Comparison of ENCODE assay signal across 27 cellular contexts in genomic region chr5:174314261-174314660, GRCh38.
"Had no signal": no experiment of that assay in that cellular context is flagged by ENCODE, and none has a peak within 500 bp of the region (broad histone marks: within the 10 kb centered on the region; RNA-seq: fewer than 3 reads in every experiment).

No MANE protein-coding gene starts in this region.

- H3K27ac Mint-ChIP-seq: dendritic cell treated with granulocyte-macrophage colony-stimulating factor and Interleukin-4, amounts not matched to agents 40 ng/mL and 50 ng/mL, for 4 days; natural killer cell; progenitor cell of endocrine pancreas; stimulated activated effector memory CD8-positive, alpha-beta T cell treated with anti-CD3 and anti-CD28 coated beads, Interleukin-12 subunit alpha, Interleukin-12 subunit beta, amount 100 ng/mL, for 72 hours had no signal

- DNase-seq: cerebellar nuclear complex; effector CD8-positive, alpha-beta T cell; erythroblast; esophagus squamous epithelium; foreskin melanocyte; glutamatergic neuron; heart right ventricle; hippocampal formation; kidney glomerular epithelial cell; left colon; left ventricle myocardium inferior; lower lobe of right lung; natural killer cell; pancreas; right lobe of liver; stimulated activated CD4-positive, alpha-beta T cell treated with anti-CD3 and anti-CD28 coated beads, Interleukin-2, amount 100 ng/mL, for 24 hours; stimulated activated CD4-positive, alpha-beta T cell treated with anti-CD3 and anti-CD28 coated beads, Interleukin-4, amount 100 ng/mL, for 24 hours; stimulated activated naive CD4-positive, alpha-beta T cell treated with Interleukin-2 at 50 U/mL for 16 hours; stomach; thyroid gland; trophoblast cell; uterus had no signal

- H3K4me3 Mint-ChIP-seq: dendritic cell treated with granulocyte-macrophage colony-stimulating factor and Interleukin-4, amounts not matched to agents 40 ng/mL and 50 ng/mL, for 4 days; natural killer cell; stimulated activated effector memory CD8-positive, alpha-beta T cell treated with anti-CD3 and anti-CD28 coated beads, Interleukin-12 subunit alpha, Interleukin-12 subunit beta, amount 100 ng/mL, for 72 hours had no signal

- H3K9me3 ChIP-seq: esophagus squamous epithelium, heart right ventricle, left ventricle myocardium inferior, lower lobe of right lung, neutrophil, pancreas, right lobe of liver, stomach, thyroid gland, uterus had no signal

- H3K4me1 ChIP-seq: pancreas, right lobe of liver, uterus had no signal

- H3K4me1 Mint-ChIP-seq: stimulated activated effector memory CD8-positive, alpha-beta T cell treated with anti-CD3 and anti-CD28 coated beads, Interleukin-12 subunit alpha, Interleukin-12 subunit beta, amount 100 ng/mL, for 72 hours had no signal

- H3K27ac ChIP-seq: esophagus squamous epithelium, heart right ventricle, left ventricle myocardium inferior, lower lobe of right lung, neutrophil, pancreas, right lobe of liver, stomach, thyroid gland, uterus had no signal

- H3K9me3 Mint-ChIP-seq: dendritic cell treated with granulocyte-macrophage colony-stimulating factor and Interleukin-4, amounts not matched to agents 40 ng/mL and 50 ng/mL, for 4 days; natural killer cell; stimulated activated effector memory CD8-positive, alpha-beta T cell treated with anti-CD3 and anti-CD28 coated beads, Interleukin-12 subunit alpha, Interleukin-12 subunit beta, amount 100 ng/mL, for 72 hours had no signal

- H3K27me3 ChIP-seq: pancreas, right lobe of liver, uterus had no signal

- H3K4me3 ChIP-seq: esophagus squamous epithelium, heart right ventricle, left ventricle myocardium inferior, lower lobe of right lung, pancreas, right lobe of liver, smooth muscle cell, stomach, thyroid gland, uterus had no signal

- H3K36me3 ChIP-seq: esophagus squamous epithelium, heart right ventricle, left ventricle myocardium inferior, lower lobe of right lung, neutrophil, pancreas, right lobe of liver, stomach, thyroid gland, uterus had no signal

- H3K36me3 Mint-ChIP-seq: natural killer cell; stimulated activated effector memory CD8-positive, alpha-beta T cell treated with anti-CD3 and anti-CD28 coated beads, Interleukin-12 subunit alpha, Interleukin-12 subunit beta, amount 100 ng/mL, for 72 hours had no signal

- H3K4me2 ChIP-seq: smooth muscle cell had no signal

- ATAC-seq: heart right ventricle; left colon; lower lobe of right lung; natural killer cell; pancreas; right lobe of liver; stimulated activated effector memory CD8-positive, alpha-beta T cell treated with anti-CD3 and anti-CD28 coated beads, Interleukin-12 subunit alpha, Interleukin-12 subunit beta, amount 100 ng/mL, for 72 hours had no signal
